ENCODE assay signal across 1 cellular context in genomic region chr15:58873267-58873666, GRCh38.
TF ChIP-seq lines count a peak whose summit lies in the region.

No MANE protein-coding gene starts in this region.

TF ChIP-seq in SK-N-SH, 30 proteins besides CTCF, POLR2A, EP300 and RAD21 (continued from another document):
- TF ChIP-seq USF1 (IDR thresholded peaks at IDR 0.05; ENCODE audit: borderline replicate concordance, low read depth) (no peak), ELF1 (IDR thresholded peaks at IDR 0.05) (no peak), SIN3A (IDR thresholded peaks at IDR 0.05; ENCODE audit: borderline replicate concordance, low read depth, low read length) (no peak), ZBTB33 (IDR thresholded peaks at IDR 0.05; ENCODE audit: borderline replicate concordance, low read depth) (no peak), EZH2phosphoT487 (IDR thresholded peaks at IDR 0.05; ENCODE audit: borderline replicate concordance, low read depth) (no peak), RXRA (IDR thresholded peaks at IDR 0.05; ENCODE audit: borderline replicate concordance, low read depth) (0 out of 2 replicates have a peak, but pooled peaks have one; percentile 13), MEF2A (IDR thresholded peaks at IDR 0.05; ENCODE audit: borderline replicate concordance, low read depth) (no peak), CHD2 (IDR thresholded peaks at IDR 0.05; ENCODE audit: low read length, partially characterized antibody) (no peak), GATA2 (CRISPR knock-in tag; IDR thresholded peaks at IDR 0.05) (no peak), TCF12 (IDR thresholded peaks at IDR 0.05) (peak; percentile 41; the same call in 1 of the 2 replicates), FOXM1 (IDR thresholded peaks at IDR 0.05; ENCODE audit: low read depth) (no peak)
- TF ChIP-seq, protein P1, sequence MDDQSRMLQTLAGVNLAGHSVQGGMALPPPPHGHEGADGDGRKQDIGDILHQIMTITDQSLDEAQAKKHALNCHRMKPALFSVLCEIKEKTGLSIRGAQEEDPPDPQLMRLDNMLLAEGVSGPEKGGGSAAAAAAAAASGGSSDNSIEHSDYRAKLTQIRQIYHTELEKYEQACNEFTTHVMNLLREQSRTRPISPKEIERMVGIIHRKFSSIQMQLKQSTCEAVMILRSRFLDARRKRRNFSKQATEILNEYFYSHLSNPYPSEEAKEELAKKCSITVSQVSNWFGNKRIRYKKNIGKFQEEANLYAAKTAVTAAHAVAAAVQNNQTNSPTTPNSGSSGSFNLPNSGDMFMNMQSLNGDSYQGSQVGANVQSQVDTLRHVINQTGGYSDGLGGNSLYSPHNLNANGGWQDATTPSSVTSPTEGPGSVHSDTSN (IDR thresholded peaks at IDR 0.05): 0 out of 2 replicates have a peak, but pooled peaks have one; percentile 2
- TF ChIP-seq, protein P2, sequence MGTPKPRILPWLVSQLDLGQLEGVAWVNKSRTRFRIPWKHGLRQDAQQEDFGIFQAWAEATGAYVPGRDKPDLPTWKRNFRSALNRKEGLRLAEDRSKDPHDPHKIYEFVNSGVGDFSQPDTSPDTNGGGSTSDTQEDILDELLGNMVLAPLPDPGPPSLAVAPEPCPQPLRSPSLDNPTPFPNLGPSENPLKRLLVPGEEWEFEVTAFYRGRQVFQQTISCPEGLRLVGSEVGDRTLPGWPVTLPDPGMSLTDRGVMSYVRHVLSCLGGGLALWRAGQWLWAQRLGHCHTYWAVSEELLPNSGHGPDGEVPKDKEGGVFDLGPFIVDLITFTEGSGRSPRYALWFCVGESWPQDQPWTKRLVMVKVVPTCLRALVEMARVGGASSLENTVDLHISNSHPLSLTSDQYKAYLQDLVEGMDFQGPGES (IDR thresholded peaks at IDR 0.05; ENCODE audit: low read depth, low read length): no peak
